Comparison of ENCODE assay signal across 20 cellular contexts in the genomic region with DNA sequence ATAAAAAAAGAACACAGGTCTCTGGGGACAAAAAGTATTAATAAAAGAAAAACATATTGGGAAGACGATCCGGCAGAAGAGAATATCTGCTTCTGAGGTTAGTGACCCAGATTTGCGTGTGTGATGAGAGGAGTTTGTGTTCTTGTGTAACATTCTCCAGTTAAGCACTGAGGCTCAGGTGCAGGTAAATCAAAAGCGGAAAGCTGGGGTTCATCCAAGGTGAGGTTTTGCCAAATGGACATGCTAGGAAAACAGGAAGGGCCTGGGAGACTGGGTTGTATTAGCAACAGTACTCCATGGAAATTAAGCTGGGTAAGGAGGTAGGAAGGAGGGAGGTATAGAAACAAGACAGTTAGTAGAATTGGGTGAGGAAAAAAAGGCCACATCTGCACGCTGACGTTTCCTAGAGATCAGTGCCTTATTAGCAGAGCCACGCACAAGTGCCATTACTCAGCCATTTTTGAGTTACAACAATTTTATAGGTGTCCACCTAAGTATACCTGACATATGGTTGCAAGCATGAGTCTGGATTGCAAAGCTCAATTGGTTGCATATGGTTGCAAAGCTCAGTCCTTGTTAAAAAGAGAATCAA.
DNase-seq lines count a peak whose midpoint lies in the region; ATAC-seq and TF ChIP-seq lines count a peak whose summit lies in the region.
"Had no signal": no experiment of that assay in that cellular context is flagged by ENCODE, and none has a peak within 500 bp of the region (broad histone marks: within the 10 kb centered on the region; RNA-seq: fewer than 3 reads in every experiment).

No MANE protein-coding gene starts in this region.

- H3K4me3 Mint-ChIP-seq in stimulated activated naive CD8-positive, alpha-beta T cell treated with anti-CD3 and anti-CD28 coated beads, Interleukin-15, amount 100 ng/mL, for 72 hours = no peak overlapping the region
- no peak overlapping the region for H3K4me3 Mint-ChIP-seq in WTC11
- no peak overlapping the region for H3K4me3 Mint-ChIP-seq in T-helper 2 cell treated with Interferon-gamma antibody and Interleukin-4, amounts not matched to agents 5 μg/mL and 100 μg/mL, for 36 hours
- H3K4me3 Mint-ChIP-seq: CD14-positive monocyte had no signal

- DNase-seq in stimulated activated naive CD8-positive, alpha-beta T cell treated with anti-CD3 and anti-CD28 coated beads, Interleukin-15, amount 100 ng/mL, for 72 hours = no peak
- no peak for DNase-seq in stimulated activated naive CD8-positive, alpha-beta T cell treated with anti-CD3 and anti-CD28 coated beads, Interleukin-15, Interleukin-2, amounts not matched to agents 100 U/mL and 50 U/mL, for 24 hours
- no peak for DNase-seq in WTC11 (ENCODE audit: low spot score)
- DNase-seq in right lobe of liver = peak in 1 of 3 donors; percentile 87
- no peak for DNase-seq in SW 1271 (lab: John Stamatoyannopoulos, UW)
- DNase-seq in T-helper 2 cell treated with Interferon-gamma antibody and Interleukin-4, amounts not matched to agents 5 μg/mL and 100 μg/mL, for 36 hours (ENCODE audit: low spot score) = no peak
- DNase-seq: BE2C, GOT3, IMR-90, KG1, NCI-H2029, NCI-H2227 treated with DMSO at 0.1 percent for 48 hours, NCI-H69, RPMI8226, SHP77 had no signal

- 57% methylated on average over 7 of the region's 7 CpGs for WGBS in right lobe of liver (ENCODE audit: insufficient coverage, low coverage, low lambda C conversion rate, missing lambda C conversion rate)

- H3K36me3 Mint-ChIP-seq in WTC11 = peaks cover 61% of the 10 kb centered on the region
- H3K36me3 Mint-ChIP-seq in T-helper 2 cell treated with Interferon-gamma antibody and Interleukin-4, amounts not matched to agents 5 μg/mL and 100 μg/mL, for 36 hours (ENCODE audit: low read depth) = peaks cover 49% of the 10 kb centered on the region

- CTCF ChIA-PET in WTC11 (lab: Charles Lee) = interaction anchor here (2.6 to 6.6 kb wide), 2 partner anchors 11 to 167 kb away, joined by 11 to 37 read pairs; no protein-coding TSS in a partner anchor

- peaks cover 0 to 11% (median 3%) of the 10 kb centered on the region in 4 donors for H3K36me3 ChIP-seq in right lobe of liver

- H3K9me3 ChIP-seq in right lobe of liver = no peaks in the 10 kb centered on the region
- H3K9me3 ChIP-seq: A549, BE2C, HAP-1, MG63 had no signal

- H3K27ac Mint-ChIP-seq in stimulated activated naive CD8-positive, alpha-beta T cell treated with anti-CD3 and anti-CD28 coated beads, Interleukin-15, amount 100 ng/mL, for 72 hours = peak overlapping the region; percentile 23 to 80
- H3K27ac Mint-ChIP-seq in WTC11 = peak overlapping the region; percentile 13; the same call in 1 of the 2 replicates
- no peak overlapping the region for H3K27ac Mint-ChIP-seq in T-helper 2 cell treated with Interferon-gamma antibody and Interleukin-4, amounts not matched to agents 5 μg/mL and 100 μg/mL, for 36 hours

- POLR2A ChIA-PET in WTC11 (lab: Charles Lee) = interaction anchor here (0.5 kb wide), 1 partner anchor 1944 kb away, joined by 3 read pairs; no protein-coding TSS in a partner anchor

- H3K27me3 Mint-ChIP-seq in stimulated activated naive CD8-positive, alpha-beta T cell treated with anti-CD3 and anti-CD28 coated beads, Interleukin-15, amount 100 ng/mL, for 72 hours = no peaks in the 10 kb centered on the region
- no peaks in the 10 kb centered on the region for H3K27me3 Mint-ChIP-seq in WTC11 (ENCODE audit: low read depth)
- no peaks in the 10 kb centered on the region for H3K27me3 Mint-ChIP-seq in T-helper 2 cell treated with Interferon-gamma antibody and Interleukin-4, amounts not matched to agents 5 μg/mL and 100 μg/mL, for 36 hours (ENCODE audit: low read depth)

- intact Hi-C loops in right lobe of liver (cut with DNase I) = no loop called here

- no peak for TF ChIP-seq POLR2A in right lobe of liver (IDR thresholded peaks at IDR 0.05)

- TF ChIP-seq CTCF in WTC11 (IDR thresholded peaks at IDR 0.05) (no peak), right lobe of liver (IDR thresholded peaks at IDR 0.05) (no peak)

- H3K9me3 Mint-ChIP-seq in stimulated activated naive CD8-positive, alpha-beta T cell treated with anti-CD3 and anti-CD28 coated beads, Interleukin-15, amount 100 ng/mL, for 72 hours = no peaks in the 10 kb centered on the region
- H3K9me3 Mint-ChIP-seq in WTC11 = no peaks in the 10 kb centered on the region
- no peaks in the 10 kb centered on the region for H3K9me3 Mint-ChIP-seq in T-helper 2 cell treated with Interferon-gamma antibody and Interleukin-4, amounts not matched to agents 5 μg/mL and 100 μg/mL, for 36 hours
- H3K9me3 Mint-ChIP-seq: CD14-positive monocyte had no signal

- peak overlapping the region in 1 of 3 donors; percentile 34 for H3K27ac ChIP-seq in right lobe of liver
- H3K27ac ChIP-seq: A549 had no signal

- no peaks in the 10 kb centered on the region for H3K27me3 ChIP-seq in right lobe of liver
- H3K27me3 ChIP-seq: BE2C, MG63 had no signal

- no peak for ATAC-seq in stimulated activated naive CD8-positive, alpha-beta T cell treated with anti-CD3 and anti-CD28 coated beads, Interleukin-15, amount 100 ng/mL, for 72 hours
- no peak for ATAC-seq in stimulated activated naive CD8-positive, alpha-beta T cell treated with anti-CD3 and anti-CD28 coated beads, Interleukin-15, Interleukin-2, amounts not matched to agents 100 U/mL and 50 U/mL, for 24 hours
- no peak for ATAC-seq in WTC11
- peak; percentile 67 to 86 (median 77) for ATAC-seq in right lobe of liver
- ATAC-seq in GM18502 (IDR thresholded peaks at IDR 0.05; ENCODE audit: poor library complexity, unreplicated experiment) = no peak
- ATAC-seq: A549 had no signal

- no peaks in the 10 kb centered on the region for H3K4me1 Mint-ChIP-seq in stimulated activated naive CD8-positive, alpha-beta T cell treated with anti-CD3 and anti-CD28 coated beads, Interleukin-15, amount 100 ng/mL, for 72 hours
- peaks cover 3% of the 10 kb centered on the region; the same call in 1 of the 2 replicates for H3K4me1 Mint-ChIP-seq in WTC11
- peaks cover 3% of the 10 kb centered on the region for H3K4me1 Mint-ChIP-seq in T-helper 2 cell treated with Interferon-gamma antibody and Interleukin-4, amounts not matched to agents 5 μg/mL and 100 μg/mL, for 36 hours (ENCODE audit: low read depth)
- H3K4me1 Mint-ChIP-seq: CD14-positive monocyte had no signal

- no peak overlapping the region for H3K4me3 ChIP-seq in right lobe of liver
- H3K4me3 ChIP-seq: A549, HAP-1, MG63 had no signal

- H3K4me1 ChIP-seq in right lobe of liver = peaks cover 0 to 18% (median 9%) of the 10 kb centered on the region in 4 donors
- H3K4me1 ChIP-seq: A549, BE2C, HAP-1 had no signal

TF ChIP-seq in WTC11, 78 proteins besides CTCF, POLR2A, EP300 and RAD21:
- TF ChIP-seq RELA (CRISPR knock-in tag; IDR thresholded peaks at IDR 0.05; ENCODE audit: borderline replicate concordance) (no peak), ZNF416 (CRISPR knock-in tag; IDR thresholded peaks at IDR 0.05) (no peak), SP1 (CRISPR knock-in tag; conservative IDR thresholded peaks at IDR 0.05) (no peak), NFYB (CRISPR knock-in tag; conservative IDR thresholded peaks at IDR 0.05; ENCODE audit: low read depth) (no peak)
- TF ChIP-seq, protein P1, sequence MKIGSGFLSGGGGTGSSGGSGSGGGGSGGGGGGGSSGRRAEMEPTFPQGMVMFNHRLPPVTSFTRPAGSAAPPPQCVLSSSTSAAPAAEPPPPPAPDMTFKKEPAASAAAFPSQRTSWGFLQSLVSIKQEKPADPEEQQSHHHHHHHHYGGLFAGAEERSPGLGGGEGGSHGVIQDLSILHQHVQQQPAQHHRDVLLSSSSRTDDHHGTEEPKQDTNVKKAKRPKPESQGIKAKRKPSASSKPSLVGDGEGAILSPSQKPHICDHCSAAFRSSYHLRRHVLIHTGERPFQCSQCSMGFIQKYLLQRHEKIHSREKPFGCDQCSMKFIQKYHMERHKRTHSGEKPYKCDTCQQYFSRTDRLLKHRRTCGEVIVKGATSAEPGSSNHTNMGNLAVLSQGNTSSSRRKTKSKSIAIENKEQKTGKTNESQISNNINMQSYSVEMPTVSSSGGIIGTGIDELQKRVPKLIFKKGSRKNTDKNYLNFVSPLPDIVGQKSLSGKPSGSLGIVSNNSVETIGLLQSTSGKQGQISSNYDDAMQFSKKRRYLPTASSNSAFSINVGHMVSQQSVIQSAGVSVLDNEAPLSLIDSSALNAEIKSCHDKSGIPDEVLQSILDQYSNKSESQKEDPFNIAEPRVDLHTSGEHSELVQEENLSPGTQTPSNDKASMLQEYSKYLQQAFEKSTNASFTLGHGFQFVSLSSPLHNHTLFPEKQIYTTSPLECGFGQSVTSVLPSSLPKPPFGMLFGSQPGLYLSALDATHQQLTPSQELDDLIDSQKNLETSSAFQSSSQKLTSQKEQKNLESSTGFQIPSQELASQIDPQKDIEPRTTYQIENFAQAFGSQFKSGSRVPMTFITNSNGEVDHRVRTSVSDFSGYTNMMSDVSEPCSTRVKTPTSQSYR (CRISPR knock-in tag; IDR thresholded peaks at IDR 0.05) = no peak
- TF ChIP-seq, protein P2, sequence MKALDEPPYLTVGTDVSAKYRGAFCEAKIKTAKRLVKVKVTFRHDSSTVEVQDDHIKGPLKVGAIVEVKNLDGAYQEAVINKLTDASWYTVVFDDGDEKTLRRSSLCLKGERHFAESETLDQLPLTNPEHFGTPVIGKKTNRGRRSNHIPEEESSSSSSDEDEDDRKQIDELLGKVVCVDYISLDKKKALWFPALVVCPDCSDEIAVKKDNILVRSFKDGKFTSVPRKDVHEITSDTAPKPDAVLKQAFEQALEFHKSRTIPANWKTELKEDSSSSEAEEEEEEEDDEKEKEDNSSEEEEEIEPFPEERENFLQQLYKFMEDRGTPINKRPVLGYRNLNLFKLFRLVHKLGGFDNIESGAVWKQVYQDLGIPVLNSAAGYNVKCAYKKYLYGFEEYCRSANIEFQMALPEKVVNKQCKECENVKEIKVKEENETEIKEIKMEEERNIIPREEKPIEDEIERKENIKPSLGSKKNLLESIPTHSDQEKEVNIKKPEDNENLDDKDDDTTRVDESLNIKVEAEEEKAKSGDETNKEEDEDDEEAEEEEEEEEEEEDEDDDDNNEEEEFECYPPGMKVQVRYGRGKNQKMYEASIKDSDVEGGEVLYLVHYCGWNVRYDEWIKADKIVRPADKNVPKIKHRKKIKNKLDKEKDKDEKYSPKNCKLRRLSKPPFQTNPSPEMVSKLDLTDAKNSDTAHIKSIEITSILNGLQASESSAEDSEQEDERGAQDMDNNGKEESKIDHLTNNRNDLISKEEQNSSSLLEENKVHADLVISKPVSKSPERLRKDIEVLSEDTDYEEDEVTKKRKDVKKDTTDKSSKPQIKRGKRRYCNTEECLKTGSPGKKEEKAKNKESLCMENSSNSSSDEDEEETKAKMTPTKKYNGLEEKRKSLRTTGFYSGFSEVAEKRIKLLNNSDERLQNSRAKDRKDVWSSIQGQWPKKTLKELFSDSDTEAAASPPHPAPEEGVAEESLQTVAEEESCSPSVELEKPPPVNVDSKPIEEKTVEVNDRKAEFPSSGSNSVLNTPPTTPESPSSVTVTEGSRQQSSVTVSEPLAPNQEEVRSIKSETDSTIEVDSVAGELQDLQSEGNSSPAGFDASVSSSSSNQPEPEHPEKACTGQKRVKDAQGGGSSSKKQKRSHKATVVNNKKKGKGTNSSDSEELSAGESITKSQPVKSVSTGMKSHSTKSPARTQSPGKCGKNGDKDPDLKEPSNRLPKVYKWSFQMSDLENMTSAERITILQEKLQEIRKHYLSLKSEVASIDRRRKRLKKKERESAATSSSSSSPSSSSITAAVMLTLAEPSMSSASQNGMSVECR (CRISPR knock-in tag; IDR thresholded peaks at IDR 0.05; ENCODE audit: borderline replicate concordance) = no peak

Comparison
In these comparisons a context has a peak if more than half of its experiments do, and no peak if none do; other contexts are left out.
1. ATAC-seq: peak in right lobe of liver (4 of 4); none in stimulated activated naive CD8-positive, alpha-beta T cell treated with anti-CD3 and anti-CD28 coated beads, Interleukin-15, amount 100 ng/mL, for 72 hours (single experiment), stimulated activated naive CD8-positive, alpha-beta T cell treated with anti-CD3 and anti-CD28 coated beads, Interleukin-15, Interleukin-2, amounts not matched to agents 100 U/mL and 50 U/mL, for 24 hours (single experiment), WTC11 (single experiment) and GM18502 (single experiment).